ENCODE assay signal across 8 cellular contexts in genomic region chr1:36223996-36224536, GRCh38. TPM values are rescaled to one million over a fixed set of nuclear protein-coding genes. Genes with fewer than 3 reads are reported as not detected.
DNase-seq lines count a peak whose midpoint lies in the region; ATAC-seq, FAIRE-seq and TF ChIP-seq lines count a peak whose summit lies in the region.

THRAP3 (plus strand) TSS chr1:36224443; CDS start chr1:36282564, 58,121 bp downstream.

- FAIRE-seq in keratinocyte (lab: Jason Lieb, UNC), result peak; percentile 43

- peak within 1 kb of the TSS; percentile 93 for H3K9ac ChIP-seq in keratinocyte (ENCODE audit: control insufficient read depth, extremely low read depth, insufficient read depth, low read length)

- dilution Hi-C loops in keratinocyte (cut with MboI; ENCODE audit: extremely low pct_ligation_motif_present, low sequenced_read_pairs), result no loop called here

- H3K27ac ChIP-seq in keratinocyte (ENCODE audit: control insufficient read depth, insufficient read depth, low read length), result peak within 1 kb of the TSS; percentile 97

- no peaks in the 10 kb centered on the region for H3K9me1 ChIP-seq in keratinocyte (ENCODE audit: control insufficient read depth, extremely low read depth, insufficient read depth, low read length)

- peaks cover 15% of the 10 kb centered on the region for H3K4me1 ChIP-seq in keratinocyte (ENCODE audit: control insufficient read depth, extremely low read depth, insufficient read depth, low read length)

- H3K4me3 ChIP-seq in keratinocyte (ENCODE audit: control insufficient read depth in 2 of 3, extremely low read depth in 1 of 3, insufficient read depth in 2 of 3, low read depth in 1 of 3, low read length in 3 of 3), result peak within 1 kb of the TSS; percentile 79 to 100 (median 100)

- H4K20me1 ChIP-seq in keratinocyte (ENCODE audit: control insufficient read depth, extremely low read depth, insufficient read depth, low read length), result peaks cover 20% of the 10 kb centered on the region

- peaks cover 48% of the 10 kb centered on the region for H3K79me2 ChIP-seq in keratinocyte (ENCODE audit: control insufficient read depth, insufficient read depth, low read length)

- H3K4me2 ChIP-seq in keratinocyte (ENCODE audit: control insufficient read depth, extremely low read depth, insufficient read depth, low read depth, low read length), result peak within 1 kb of the TSS; percentile 98

- H3K36me3 ChIP-seq in keratinocyte (ENCODE audit: control insufficient read depth in 2 of 2, extremely low read depth in 1 of 2, insufficient read depth in 2 of 2, low read length in 2 of 2), result peaks cover 8 to 12% of the 10 kb centered on the region in 2 experiments

- no peaks in the 10 kb centered on the region for H3K27me3 ChIP-seq in keratinocyte (ENCODE audit: control insufficient read depth, extremely low read depth, insufficient read depth, low read length)

- DNase-seq in AG20443 (ENCODE audit: low spot score) (peak; percentile 99), NCI-H510A (lab: John Stamatoyannopoulos, UW) (peak; percentile 100), cerebellum (ENCODE audit: low spot score) (peak; percentile 99), keratinocyte (ENCODE audit: low read depth, low spot score) (peak; percentile 87)
- peak; percentile 100 for DNase-seq in activated CD4-positive, alpha-beta T cell treated with anti-CD3 and anti-CD28 coated beads for 1 hour
- peak; percentile 98 to 100 for DNase-seq in stimulated activated CD4-positive, alpha-beta T cell treated with anti-CD3 and anti-CD28 coated beads, Interleukin-15, amount 100 ng/mL, for 1 hour (ENCODE audit: low read depth in 1 of 2, low spot score in 1 of 2)

- TF ChIP-seq POLR2A in GM19099 (IDR thresholded peaks at IDR 0.05; ENCODE audit: extremely low read depth, insufficient read length, low read depth), result peak; percentile 87

- no peaks in the 10 kb centered on the region for H3K9me3 ChIP-seq in keratinocyte (ENCODE audit: control insufficient read depth, low read depth, low read length)

- no peak for TF ChIP-seq CTCF in keratinocyte (optimal IDR thresholded peaks at IDR 0.05 in 1 of 3, IDR thresholded peaks at IDR 0.05 in 1 of 3, conservative IDR thresholded peaks at IDR 0.05 in 1 of 3; ENCODE audit: extremely low read depth in 1 of 3, insufficient read depth in 2 of 3, low read length in 3 of 3)

- peak within 1 kb of the TSS; percentile 85 for H2AFZ ChIP-seq in keratinocyte (ENCODE audit: control insufficient read depth, low read length)

- peak; percentile 92 for ATAC-seq in HG03432 (IDR thresholded peaks at IDR 0.05; ENCODE audit: unreplicated experiment)

RNA-seq across cellular contexts. Expression of gene THRAP3, which starts in this region (rescaled TPM):
- total RNA-seq in cerebellum, result 71.7 TPM
- 58.4 to 79.6 TPM (median 76.1 TPM) in 3 replicates for polyA plus RNA-seq in keratinocyte
- polyA plus RNA-seq in keratinocyte (2011; ENCODE audit: low read depth), result 85.5 TPM
- 34.3 and 59.9 TPM in 2 replicates for polyA plus RNA-seq in keratinocyte (2011; cell fraction: cytosol; rRNA removed)
- polyA plus RNA-seq in keratinocyte (2011; cell fraction: nucleus; rRNA removed), result 91.9 and 96.0 TPM in 2 replicates
- polyA plus RNA-seq in keratinocyte (2012; ENCODE audit: low replicate concordance), result 42.0 and 71.2 TPM in 2 replicates
- polyA minus RNA-seq in keratinocyte, result 57.2 to 113 TPM (median 65.5 TPM) in 3 replicates
- polyA minus RNA-seq in keratinocyte (2011; cell fraction: cytosol; rRNA and poly(A)+ RNA removed), result 32.4 TPM
- polyA minus RNA-seq in keratinocyte (2011; cell fraction: nucleus; rRNA and poly(A)+ RNA removed), result 65.9 and 114 TPM in 2 replicates

Comparison
In these comparisons a context has a peak if more than half of its experiments do, and no peak if none do; other contexts are left out.
1. Peak in every context shown above with its lines: DNase-seq, ATAC-seq, H3K4me3 ChIP-seq and H3K27ac ChIP-seq.